In the genomic region with DNA sequence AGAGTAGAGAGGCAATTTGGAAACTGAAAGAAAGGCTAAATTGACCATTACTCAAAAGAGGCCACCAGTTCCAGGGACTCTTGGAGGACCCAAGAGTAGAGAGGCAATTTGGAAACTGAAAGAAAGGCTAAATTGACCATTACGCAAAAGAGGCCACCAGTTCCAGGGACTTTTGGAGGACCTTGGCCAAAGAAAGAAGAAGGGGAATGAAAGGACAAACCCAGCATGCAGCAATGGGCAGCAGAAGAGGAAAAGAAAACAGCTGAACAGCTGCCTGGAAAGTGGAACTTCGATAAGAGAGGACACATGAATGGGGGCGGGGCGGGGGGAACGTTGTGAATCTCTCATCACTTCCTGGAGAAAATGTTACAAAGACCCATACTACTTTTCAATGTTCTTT, we compare ENCODE assay signal across 23 cellular contexts.
"Had no signal": no experiment of that assay in that cellular context is flagged by ENCODE, and none has a peak within 500 bp of the region (broad histone marks: within the 10 kb centered on the region; RNA-seq: fewer than 3 reads in every experiment).

No MANE protein-coding gene starts in this region.

- DNase-seq: activated CD4-positive, alpha-beta memory T cell treated with anti-CD3 and anti-CD28 coated beads for 36 hours; activated CD4-positive, alpha-beta T cell treated with anti-CD3 and anti-CD28 coated beads, Interleukin-2, amount 10 ng/mL, durations not matched to agents 24 days and 14 days; activated CD4-positive, CD25-positive, alpha-beta regulatory T cell treated with anti-CD3 and anti-CD28 coated beads, Interleukin-2, amount 50 U/mL, for 72 hours; activated CD8-positive, alpha-beta memory T cell treated with anti-CD3 and anti-CD28 coated beads, Interleukin-2, amount 50 U/mL, for 4 hours; activated gamma-delta T cell; activated naive CD4-positive, alpha-beta T cell treated with anti-CD3 and anti-CD28 coated beads, Interleukin-2, amount 10 ng/mL, durations not matched to agents 7 days and 5 days; activated naive CD8-positive, alpha-beta T cell treated with anti-CD3 and anti-CD28 coated beads, Interleukin-2, amount 10 ng/mL, durations not matched to agents 7 days and 5 days; activated T-cell treated with anti-CD3 and anti-CD28 coated beads, Interleukin-2, amount 50 U/mL, for 1 hour; amygdala; esophagus squamous epithelium; gastrocnemius medialis; glutamatergic neuron; hippocampal formation; naive B cell; nephron progenitor cell; stimulated activated naive CD4-positive, alpha-beta T cell; SW 1271; T-helper 9 cell had no signal

- H3K36me3 ChIP-seq: breast epithelium, esophagus squamous epithelium, gastrocnemius medialis, neutrophil, suprapubic skin, tibial nerve had no signal

- H3K4me3 ChIP-seq: breast epithelium, esophagus squamous epithelium, gastrocnemius medialis, lung, suprapubic skin, tibial nerve had no signal

- H3K4me1 ChIP-seq: breast epithelium, suprapubic skin, tibial nerve had no signal

- ATAC-seq: gastrocnemius medialis had no signal

- H3K27me3 ChIP-seq: breast epithelium, gastrocnemius medialis, neutrophil, suprapubic skin, tibial nerve had no signal

- H3K27ac ChIP-seq: breast epithelium, esophagus squamous epithelium, neutrophil, suprapubic skin, tibial nerve had no signal

- H3K9me3 ChIP-seq: breast epithelium, gastrocnemius medialis, neutrophil had no signal
